8 cellular contexts compared by ENCODE assay signal in the genomic region with DNA sequence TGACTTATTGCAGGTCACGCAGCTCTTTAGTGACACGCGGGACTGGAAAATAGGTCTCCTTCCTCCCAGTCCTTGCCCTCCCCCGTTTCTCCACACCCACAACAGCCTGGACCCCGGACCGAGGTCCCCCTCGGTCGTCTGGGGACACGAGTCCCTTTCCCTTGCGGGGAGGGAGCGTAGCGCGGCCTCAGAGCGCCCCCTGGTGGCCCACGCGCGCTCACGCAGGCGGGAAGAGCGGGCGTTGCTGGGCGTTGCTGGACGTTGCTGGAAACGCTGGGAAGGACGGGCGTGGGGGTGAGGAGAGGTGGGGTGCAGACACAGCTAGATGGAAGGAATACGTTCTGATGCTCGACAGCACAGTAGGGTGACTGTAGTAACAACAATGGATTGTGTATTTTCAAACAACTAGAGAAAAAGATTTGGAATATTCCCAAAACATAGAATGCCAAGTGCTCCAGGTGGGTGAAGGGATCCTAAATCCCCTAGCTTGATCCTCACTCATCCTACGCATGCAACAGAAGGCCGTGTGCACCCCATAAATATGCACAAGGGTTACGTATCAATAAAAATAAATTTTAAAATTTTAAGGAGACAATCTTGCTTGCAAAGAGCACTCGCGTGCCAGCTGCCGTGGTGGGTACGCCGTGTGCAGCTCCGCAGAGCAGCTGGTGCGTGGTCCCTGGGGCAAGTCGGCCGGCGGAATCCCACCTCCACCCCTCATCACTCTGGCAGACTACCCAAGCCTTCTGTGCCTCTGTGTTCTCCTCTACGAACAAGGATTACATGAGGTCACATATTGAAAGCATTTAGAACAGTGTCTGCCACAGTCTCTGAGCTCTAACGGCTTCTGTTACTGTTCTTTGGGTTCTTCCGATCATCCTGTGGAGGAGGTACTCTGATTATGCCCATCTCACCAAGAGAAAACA.
DNase-seq lines count a peak whose midpoint lies in the region; ATAC-seq lines count a peak whose summit lies in the region.

No MANE protein-coding gene starts in this region.

- DNase-seq in Ammon's horn (ENCODE audit: low spot score) (peak; percentile 71), NCI-H446 treated with DMSO at 0.1 percent for 48 hours (lab: John Stamatoyannopoulos, UW) (peak; percentile 39), mesendoderm (peak; percentile 72)
- peak; percentile 75 to 81 for DNase-seq in activated CD4-positive, alpha-beta T cell treated with anti-CD3 and anti-CD28 coated beads, Interleukin-2, amount 50 U/mL, for 48 hours
- DNase-seq in effector CD4-positive, alpha-beta T cell = peak; percentile 53
- DNase-seq in stimulated activated CD8-positive, alpha-beta memory T cell treated with anti-CD3 and anti-CD28 coated beads, Interleukin-2, amount 100 ng/mL, for 1 hour (ENCODE audit: low read depth in 2 of 2) = peak; percentile 45 to 46

- no peaks in the 10 kb centered on the region for H3K27me3 ChIP-seq in mesendoderm (ENCODE audit: insufficient read depth, low read length, poor library complexity)

- H3K27ac ChIP-seq in mesendoderm (ENCODE audit: low read depth, low read length) = no peak overlapping the region

- H2BK15ac ChIP-seq in mesendoderm (replicated peaks; ENCODE audit: low read depth) = no peak overlapping the region

- ATAC-seq in GM21381 (IDR thresholded peaks at IDR 0.05; ENCODE audit: unreplicated experiment) (peak; percentile 57), HG02870 (IDR thresholded peaks at IDR 0.05; ENCODE audit: unreplicated experiment) (no peak)

- H3K79me2 ChIP-seq in mesendoderm (ENCODE audit: control insufficient read depth, insufficient read depth, low read length) = no peaks in the 10 kb centered on the region

- peak overlapping the region; percentile 9 for H3K4me2 ChIP-seq in mesendoderm (ENCODE audit: low read length)

- no peaks in the 10 kb centered on the region for H3K36me3 ChIP-seq in mesendoderm (ENCODE audit: control insufficient read depth, insufficient read depth, low read length)

- no peak overlapping the region for H3K18ac ChIP-seq in mesendoderm (ENCODE audit: low read length)

- H3K9ac ChIP-seq in mesendoderm (ENCODE audit: low read length) = peak overlapping the region; percentile 35

- no peak overlapping the region for H3K4ac ChIP-seq in mesendoderm (ENCODE audit: low read depth, low read length)

- H2BK120ac ChIP-seq in mesendoderm (ENCODE audit: low read depth, low read length) = no peak overlapping the region

- no peak overlapping the region for H4K8ac ChIP-seq in mesendoderm (ENCODE audit: low read depth, low read length)

- peaks cover 5% of the 10 kb centered on the region for H3K4me1 ChIP-seq in mesendoderm (ENCODE audit: control insufficient read depth, low read depth, low read length)

- H4K5ac ChIP-seq in mesendoderm (ENCODE audit: low read length) = no peak overlapping the region

- no peaks in the 10 kb centered on the region for H3K79me1 ChIP-seq in mesendoderm (ENCODE audit: low read length)

- H2AK5ac ChIP-seq in mesendoderm (ENCODE audit: low read length) = no peak overlapping the region

- peak overlapping the region; percentile 35 for H3K56ac ChIP-seq in mesendoderm (ENCODE audit: low read length)

- H3K4me3 ChIP-seq in mesendoderm (ENCODE audit: low read length) = no peak overlapping the region

- H3K23ac ChIP-seq in mesendoderm (ENCODE audit: low read length) = no peak overlapping the region

- H2BK5ac ChIP-seq in mesendoderm (ENCODE audit: low read length) = no peak overlapping the region

- WGBS in mesendoderm (ENCODE audit: extremely low coverage, insufficient coverage, low lambda C conversion rate) = no CpG with 5 or more reads among the region's 44 CpGs
